19 cellular contexts compared by ENCODE assay signal in genomic region chr14:97366400-97366799, GRCh38.
DNase-seq lines count a peak whose midpoint lies in the region; ATAC-seq, FAIRE-seq and TF ChIP-seq lines count a peak whose summit lies in the region.
"Had no signal": no experiment of that assay in that cellular context is flagged by ENCODE, and none has a peak within 500 bp of the region (broad histone marks: within the 10 kb centered on the region; RNA-seq: fewer than 3 reads in every experiment).

No MANE protein-coding gene starts in this region.

- H3K27ac Mint-ChIP-seq in H9 (peak overlapping the region in 1 of 3 experiments; percentile 41; a peak in 1 of 7 replicates), neural progenitor cell (no peak overlapping the region), natural killer cell (no peak overlapping the region)
- H3K27ac Mint-ChIP-seq: CD4-positive, alpha-beta memory T cell had no signal

- no peaks in the 10 kb centered on the region for H3K23me2 ChIP-seq in H9 (ENCODE audit: insufficient read length, low read depth, low read length, poor library complexity, severe bottlenecking)
- peaks cover 2% of the 10 kb centered on the region; the same call in 1 of the 2 replicates for H3K23me2 ChIP-seq in H1 (ENCODE audit: low read depth, low read length)

- POLR2A ChIA-PET in H1 (lab: Charles Lee; ENCODE audit: partially characterized antibody), result interaction anchor here (0.7 kb wide), 1 partner anchor 33 kb away, joined by 4 read pairs; no protein-coding TSS in a partner anchor

- H3K4me3 Mint-ChIP-seq in H9, result peak overlapping the region in 1 of 2 experiments; percentile 27; a peak in 3 of 5 replicates
- no peak overlapping the region for H3K4me3 Mint-ChIP-seq in neural progenitor cell
- H3K4me3 Mint-ChIP-seq in natural killer cell, result no peak overlapping the region
- H3K4me3 Mint-ChIP-seq: CD4-positive, alpha-beta memory T cell had no signal

- H2BK12ac ChIP-seq in H9 (ENCODE audit: insufficient read length, low read depth, low read length) (no peak overlapping the region), H1 (ENCODE audit: low read depth, low read length) (no peak overlapping the region)

- H4K20me1 ChIP-seq in H9 (ENCODE audit: control insufficient read depth, insufficient read depth, insufficient read length), result no peaks in the 10 kb centered on the region
- H4K20me1 ChIP-seq in H1 (replicated peaks in 1 of 2; ENCODE audit: control insufficient read depth in 1 of 2, insufficient read depth in 2 of 2, low read length in 2 of 2), result no peaks in the 10 kb centered on the region
- no peaks in the 10 kb centered on the region for H4K20me1 ChIP-seq in neural progenitor cell (ENCODE audit: low read depth)

- H3K27me3 Mint-ChIP-seq in H9 (ENCODE audit: low read depth), result peaks cover 5% of the 10 kb centered on the region
- H3K27me3 Mint-ChIP-seq in neural progenitor cell (ENCODE audit: insufficient read depth, low read depth), result peaks cover 2% of the 10 kb centered on the region
- peaks cover 0 to 3% of the 10 kb centered on the region in 2 donors for H3K27me3 Mint-ChIP-seq in natural killer cell (ENCODE audit: low read depth in 2 of 2)
- H3K27me3 Mint-ChIP-seq: CD4-positive, alpha-beta memory T cell had no signal

- H3K9me3 Mint-ChIP-seq in H9 (peaks cover 0 to 2% of the 10 kb centered on the region in 2 experiments; a peak in 1 of 5 replicates), neural progenitor cell (no peaks in the 10 kb centered on the region), natural killer cell (no peaks in the 10 kb centered on the region)

- TF ChIP-seq CTCF in H9 (conservative IDR thresholded peaks at IDR 0.05) (no peak), H1 (IDR thresholded peaks at IDR 0.05; ENCODE audit: control extremely low read depth in 1 of 3, insufficient read depth in 1 of 3, low read depth in 1 of 3, low read length in 3 of 3) (no peak), neural progenitor cell (IDR thresholded peaks at IDR 0.05) (no peak), natural killer cell (IDR thresholded peaks at IDR 0.05) (no peak)

- H3T11ph ChIP-seq in H9 (ENCODE audit: low read length), result no peak overlapping the region

- H3K9ac ChIP-seq in H9 (ENCODE audit: extremely low read depth, insufficient read length, low read length) (no peak overlapping the region), H1 (replicated peaks in 1 of 4; ENCODE audit: extremely low read depth in 1 of 4, low read depth in 3 of 4, low read length in 3 of 4) (no peak overlapping the region), iPS-20b (ENCODE audit: low read depth, low read length) (peak overlapping the region; percentile 16; the same call in 1 of the 2 replicates), neural progenitor cell (no peak overlapping the region)

- no peak for FAIRE-seq in H1 (lab: Jason Lieb, UNC)
- FAIRE-seq: A549, D721Med, G401.6, GM12891, H54 had no signal

- H4K91ac ChIP-seq in H9 (ENCODE audit: insufficient read length, low read depth, low read length), result no peak overlapping the region
- no peak overlapping the region for H4K91ac ChIP-seq in H1 (replicated peaks; ENCODE audit: insufficient read length, low read length)

- H3K9me3 ChIP-seq in H9 (ENCODE audit: control insufficient read depth, low read depth, low read length) (no peaks in the 10 kb centered on the region), H1 (ENCODE audit: insufficient read depth in 2 of 2, low read depth in 1 of 2, low read length in 1 of 2) (no peaks in the 10 kb centered on the region), iPS-20b (ENCODE audit: insufficient read depth, low read depth, low read length) (no peaks in the 10 kb centered on the region; the same call in 1 of the 2 replicates), neural progenitor cell (ENCODE audit: low read depth) (no peaks in the 10 kb centered on the region)
- H3K9me3 ChIP-seq: A549, BE2C had no signal

- no peaks in the 10 kb centered on the region for H3K27me3 ChIP-seq in H9 (ENCODE audit: insufficient read depth, low read length)
- H3K27me3 ChIP-seq in H1 (replicated peaks in 1 of 4; ENCODE audit: control insufficient read depth in 3 of 4, extremely low read depth in 1 of 4, insufficient read depth in 3 of 4, low read length in 3 of 4), result no peaks in the 10 kb centered on the region; a peak in 2 of 7 replicates
- no peaks in the 10 kb centered on the region for H3K27me3 ChIP-seq in iPS-20b (ENCODE audit: insufficient read depth, low read length)
- no peaks in the 10 kb centered on the region for H3K27me3 ChIP-seq in neural progenitor cell
- H3K27me3 ChIP-seq: BE2C had no signal

- H4K5ac ChIP-seq in H9 (ENCODE audit: insufficient read length, low read depth, low read length) (no peak overlapping the region), H1 (ENCODE audit: insufficient read length, low read depth, low read length) (no peak overlapping the region)

- H3K56ac ChIP-seq in H9 (ENCODE audit: insufficient read length, low read depth, low read length), result no peak overlapping the region
- H3K56ac ChIP-seq in H1 (replicated peaks; ENCODE audit: insufficient read length, low read depth, low read length), result no peak overlapping the region

- peak; percentile 66 for DNase-seq in H9
- peak; percentile 29 to 60 for DNase-seq in H1 (ENCODE audit: low read depth in 1 of 2, low spot score in 2 of 2)
- peak; percentile 10 for DNase-seq in neural progenitor cell (ENCODE audit: low spot score)
- DNase-seq in natural killer cell, result no peak
- no peak for DNase-seq in 8988T
- DNase-seq in NCI-H2171 treated with DMSO at 0.1 percent for 48 hours (lab: John Stamatoyannopoulos, UW), result no peak
- DNase-seq: BE2C; CD4-positive, alpha-beta memory T cell; COR-L47; DMS153; DMS79 treated with DMSO at 0.1 percent for 48 hours; EL had no signal

- H2AFZ ChIP-seq in H9 (ENCODE audit: low read length), result no peak overlapping the region
- H2AFZ ChIP-seq in H1 (ENCODE audit: low read length), result no peak overlapping the region
- peak overlapping the region; percentile 36 for H2AFZ ChIP-seq in neural progenitor cell (replicated peaks)

- no peak overlapping the region for H4K8ac ChIP-seq in H9 (replicated peaks; ENCODE audit: insufficient read length, low read depth, low read length)
- H4K8ac ChIP-seq in H1 (ENCODE audit: extremely low read depth, insufficient read depth, low read length), result no peak overlapping the region

- no peak overlapping the region for H2BK5ac ChIP-seq in H9 (ENCODE audit: insufficient read length, low read length)
- peak overlapping the region; percentile 13; the same call in 1 of the 2 replicates for H2BK5ac ChIP-seq in H1 (ENCODE audit: low read depth, low read length)

- H3K36me3 ChIP-seq in H1 (ENCODE audit: control insufficient read depth in 2 of 4, insufficient read depth in 4 of 4, low read length in 3 of 4) (no peaks in the 10 kb centered on the region), iPS-20b (ENCODE audit: insufficient read depth, low read depth, low read length) (no peaks in the 10 kb centered on the region), neural progenitor cell (no peaks in the 10 kb centered on the region)
- H3K36me3 ChIP-seq: BE2C had no signal

- H3F3A ChIP-seq in neural progenitor cell (ENCODE audit: low read depth), result no peaks in the 10 kb centered on the region

- H3K36me3 Mint-ChIP-seq in H9 (ENCODE audit: insufficient read depth in 1 of 3, low read depth in 3 of 3) (no peaks in the 10 kb centered on the region; a peak in 1 of 7 replicates), neural progenitor cell (no peaks in the 10 kb centered on the region), natural killer cell (no peaks in the 10 kb centered on the region)
- H3K36me3 Mint-ChIP-seq: CD4-positive, alpha-beta memory T cell had no signal

- H3K79me2 ChIP-seq in H9 (ENCODE audit: insufficient read depth, low read length) (no peaks in the 10 kb centered on the region), H1 (ENCODE audit: control insufficient read depth in 1 of 2, insufficient read depth in 2 of 2, low read length in 2 of 2) (no peaks in the 10 kb centered on the region), neural progenitor cell (ENCODE audit: low read depth) (no peaks in the 10 kb centered on the region)

- no peak overlapping the region for H2BK20ac ChIP-seq in H9 (ENCODE audit: low read depth, low read length, poor library complexity, severe bottlenecking)
- H2BK20ac ChIP-seq in H1 (ENCODE audit: low read length), result no peak overlapping the region

- ATAC-seq in natural killer cell, result no peak
- ATAC-seq: A549 had no signal

- intact Hi-C loops in natural killer cell (cut with micrococcal nuclease), result no loop called here

- H2AK5ac ChIP-seq in H9 (ENCODE audit: insufficient read length, low read length) (no peak overlapping the region), H1 (ENCODE audit: low read depth, low read length) (no peak overlapping the region)

- no peak for TF ChIP-seq POLR2A in H1 (IDR thresholded peaks at IDR 0.05; ENCODE audit: control extremely low read depth in 1 of 2, low read depth in 2 of 2, low read length in 2 of 2)

- H3K14ac ChIP-seq in H9 (ENCODE audit: insufficient read depth, low read length), result 0 out of 2 replicates have a peak overlapping the region, but pooled peaks have one; percentile 17
- no peak overlapping the region for H3K14ac ChIP-seq in H1 (ENCODE audit: insufficient read length)

- H3K4me1 Mint-ChIP-seq in H9 (peaks cover 10 to 17% of the 10 kb centered on the region in 2 experiments), neural progenitor cell (peaks cover 23% of the 10 kb centered on the region), natural killer cell (peaks cover 5 to 16% of the 10 kb centered on the region in 2 donors)

- no peak overlapping the region for H3K4ac ChIP-seq in H9 (ENCODE audit: low read depth, low read length)
- no peak overlapping the region for H3K4ac ChIP-seq in H1 (replicated peaks; ENCODE audit: insufficient read length, low read depth, low read length)

- H3K4me3 ChIP-seq in H1 (ENCODE audit: extremely low read depth in 1 of 4, insufficient read depth in 2 of 4, low read depth in 3 of 4, low read length in 4 of 4), result no peak overlapping the region
- H3K4me3 ChIP-seq in iPS-20b (ENCODE audit: low read length), result peak overlapping the region; percentile 21; the same call in 1 of the 2 replicates
- H3K4me3 ChIP-seq in neural progenitor cell, result no peak overlapping the region
- H3K4me3 ChIP-seq: A549 had no signal

- H2BK120ac ChIP-seq in H9 (ENCODE audit: low read depth, low read length, poor library complexity, severe bottlenecking) (no peak overlapping the region), H1 (replicated peaks; ENCODE audit: low read depth, low read length) (no peak overlapping the region)

- H2BK15ac ChIP-seq in H9 (ENCODE audit: low read depth, low read length) (no peak overlapping the region), H1 (ENCODE audit: low read length) (no peak overlapping the region)

- no peaks in the 10 kb centered on the region for H3K79me1 ChIP-seq in H9 (ENCODE audit: insufficient read depth, low read depth, low read length, poor library complexity, severe bottlenecking)
- no peaks in the 10 kb centered on the region for H3K79me1 ChIP-seq in H1 (ENCODE audit: low read depth, low read length)

- TF ChIP-seq RAD21 in H1 (IDR thresholded peaks at IDR 0.05 in 1 of 2, conservative IDR thresholded peaks at IDR 0.05 in 1 of 2; ENCODE audit: low read depth in 2 of 2, low read length in 2 of 2), result peak in 1 of 2 experiments; percentile 15; a peak in 1 of 4 replicates

- H3K4me2 ChIP-seq in H9 (ENCODE audit: insufficient read depth, insufficient read length, low read length) (no peak overlapping the region), H1 (ENCODE audit: insufficient read depth in 1 of 2, low read depth in 2 of 2, low read length in 2 of 2) (peak overlapping the region; percentile 1 to 26; a peak in 1 of 4 replicates), neural progenitor cell (no peak overlapping the region)
- H3K4me2 ChIP-seq: A549 had no signal

- CTCF ChIA-PET in H1 (lab: Charles Lee; ENCODE audit: partially characterized antibody), result interaction anchor here (0.5 to 1.1 kb wide), 4 partner anchors 11 to 783 kb away, joined by 3 to 5 read pairs (median 3); no protein-coding TSS in a partner anchor

- WGBS in H9 (ENCODE audit: extremely low coverage, insufficient read length, low lambda C conversion rate), result no CpG with 5 or more reads among the region's 11 CpGs
- WGBS in H1 (ENCODE audit: extremely low coverage in 1 of 2, insufficient coverage in 1 of 2, insufficient read length in 1 of 2, insufficient replicate concordance in 2 of 2, low coverage in 1 of 2, low lambda C conversion rate in 2 of 2, missing lambda C conversion rate in 1 of 2), 2 experiments, result 32% methylated on average over 10 of the region's 11 CpGs; no CpG with 5 or more reads in 1 of the 2 experiments

- H3K4me1 ChIP-seq in H9 (ENCODE audit: insufficient read depth, low read length), result no peaks in the 10 kb centered on the region
- H3K4me1 ChIP-seq in H1 (replicated peaks in 1 of 4; ENCODE audit: control insufficient read depth in 3 of 4, insufficient read depth in 4 of 4, low read length in 3 of 4), result peaks cover 0 to 4% (median 2%) of the 10 kb centered on the region in 4 experiments; a peak in 4 of 7 replicates
- peaks cover 4% of the 10 kb centered on the region; the same call in 1 of the 2 replicates for H3K4me1 ChIP-seq in iPS-20b (ENCODE audit: insufficient read depth, low read length)
- H3K4me1 ChIP-seq in neural progenitor cell, result peaks cover 2% of the 10 kb centered on the region
- H3K4me1 ChIP-seq: A549, BE2C had no signal

- H3K27ac ChIP-seq in H9 (ENCODE audit: insufficient read length, low read depth, low read length) (no peak overlapping the region), H1 (ENCODE audit: low read depth, low read length) (no peak overlapping the region), iPS-20b (ENCODE audit: low read length) (no peak overlapping the region), neural progenitor cell (no peak overlapping the region)
- H3K27ac ChIP-seq: A549, C4-2B had no signal

- TF ChIP-seq EP300 in H1 (IDR thresholded peaks at IDR 0.05; ENCODE audit: borderline replicate concordance in 1 of 2, low read depth in 2 of 2, low read length in 2 of 2), result no peak

- H3K18ac ChIP-seq in H9 (ENCODE audit: insufficient read length, low read depth, low read length), result no peak overlapping the region
- no peak overlapping the region for H3K18ac ChIP-seq in H1 (ENCODE audit: extremely low read depth, low read length)

- H3K23ac ChIP-seq in H9 (ENCODE audit: insufficient read length, low read depth, low read length) (no peak overlapping the region), H1 (ENCODE audit: insufficient read length) (no peak overlapping the region)

Comparison
In these comparisons a context has a peak if more than half of its experiments do, and no peak if none do; other contexts are left out.
1. DNase-seq: peak in H9 (single experiment), H1 (2 of 2) and neural progenitor cell (single experiment); none in natural killer cell (single experiment), 8988T (single experiment) and NCI-H2171 treated with DMSO at 0.1 percent for 48 hours (single experiment).
2. H3K4me2 ChIP-seq: peak in H1 (2 of 2); none in H9 (single experiment) and neural progenitor cell (single experiment).